In genomic region chr1:1306070-1306660, GRCh38 we compare ENCODE assay signal across 9 cellular contexts. TPM values are rescaled to one million over a fixed set of nuclear protein-coding genes. Genes with fewer than 3 reads are reported as not detected.
DNase-seq lines count a peak whose midpoint lies in the region; ATAC-seq, FAIRE-seq and TF ChIP-seq lines count a peak whose summit lies in the region.
"Had no signal": no experiment of that assay in that cellular context is flagged by ENCODE, and none has a peak within 500 bp of the region (broad histone marks: within the 10 kb centered on the region; RNA-seq: fewer than 3 reads in every experiment).

No MANE protein-coding gene starts in this region.

- H3K36me3 ChIP-seq in kidney (ENCODE audit: control insufficient read depth in 1 of 2, insufficient read depth in 2 of 2, low read length in 2 of 2) = peaks cover 0 to 2% of the 10 kb centered on the region in 2 donors
- H3K36me3 ChIP-seq in upper lobe of right lung = peaks cover 8% of the 10 kb centered on the region

- no peak overlapping the region for H3K18ac ChIP-seq in H9 (ENCODE audit: insufficient read length, low read depth, low read length)

- H3K23me2 ChIP-seq in H9 (ENCODE audit: insufficient read length, low read depth, low read length, poor library complexity, severe bottlenecking) = peaks cover 15% of the 10 kb centered on the region

- WGBS in H9 (ENCODE audit: extremely low coverage, insufficient read length, low lambda C conversion rate) = no CpG with 5 or more reads among the region's 11 CpGs

- H3K4ac ChIP-seq in H9 (ENCODE audit: low read depth, low read length) = no peak overlapping the region

- H3K4me3 Mint-ChIP-seq in H9 = peak overlapping the region; percentile 74 to 86
- H3K4me3 Mint-ChIP-seq in activated T-helper 17 cell treated with anti-CD3 and anti-CD28 coated beads, Interleukin-2, amount 50 U/mL, for 72 hours = peak overlapping the region; percentile 86

- no peak overlapping the region for H4K91ac ChIP-seq in H9 (ENCODE audit: insufficient read length, low read depth, low read length)

- no peaks in the 10 kb centered on the region; a peak in 1 of 5 replicates for H3K9me3 Mint-ChIP-seq in H9
- H3K9me3 Mint-ChIP-seq in activated T-helper 17 cell treated with anti-CD3 and anti-CD28 coated beads, Interleukin-2, amount 50 U/mL, for 72 hours = no peaks in the 10 kb centered on the region

- no peaks in the 10 kb centered on the region for H4K20me1 ChIP-seq in H9 (ENCODE audit: control insufficient read depth, insufficient read depth, insufficient read length)

- no peak overlapping the region for H2BK12ac ChIP-seq in H9 (ENCODE audit: insufficient read length, low read depth, low read length)

- H3K9me3 ChIP-seq in H9 (ENCODE audit: control insufficient read depth, low read depth, low read length) = no peaks in the 10 kb centered on the region
- no peaks in the 10 kb centered on the region for H3K9me3 ChIP-seq in kidney (ENCODE audit: control insufficient read depth in 1 of 2, low read length in 2 of 2)
- no peaks in the 10 kb centered on the region for H3K9me3 ChIP-seq in upper lobe of right lung
- H3K9me3 ChIP-seq: neutrophil had no signal

- no peak overlapping the region for H2BK120ac ChIP-seq in H9 (ENCODE audit: low read depth, low read length, poor library complexity, severe bottlenecking)

- peak overlapping the region in 2 of 3 experiments; percentile 83 to 95; a peak in 3 of 7 replicates for H3K27ac Mint-ChIP-seq in H9
- H3K27ac Mint-ChIP-seq in activated T-helper 17 cell treated with anti-CD3 and anti-CD28 coated beads, Interleukin-2, amount 50 U/mL, for 72 hours = peak overlapping the region; percentile 84

- no peak overlapping the region for H3K14ac ChIP-seq in H9 (ENCODE audit: insufficient read depth, low read length)

- no peak overlapping the region for H2BK5ac ChIP-seq in H9 (ENCODE audit: insufficient read length, low read length)

- H3K27ac ChIP-seq in H9 (ENCODE audit: insufficient read length, low read depth, low read length) (no peak overlapping the region), kidney (ENCODE audit: low read depth in 2 of 2, low read length in 2 of 2) (no peak overlapping the region), upper lobe of right lung (peak overlapping the region; percentile 52)

- no peak overlapping the region for H2AFZ ChIP-seq in H9 (ENCODE audit: low read length)

- no peak overlapping the region for H3K23ac ChIP-seq in H9 (ENCODE audit: insufficient read length, low read depth, low read length)

- TF ChIP-seq CTCF in AG09319 (IDR thresholded peaks at IDR 0.05; ENCODE audit: low read depth, low read length) = peak; percentile 23
- peak; percentile 32; the same call in 1 of the 3 replicates for TF ChIP-seq CTCF in H9 (conservative IDR thresholded peaks at IDR 0.05)
- no peak for TF ChIP-seq CTCF in kidney (IDR thresholded peaks at IDR 0.05; ENCODE audit: borderline replicate concordance, extremely low read depth, insufficient read depth)
- TF ChIP-seq CTCF in upper lobe of right lung (IDR thresholded peaks at IDR 0.05) = no peak

- H3K4me1 ChIP-seq in H9 (ENCODE audit: insufficient read depth, low read length) (peaks cover 5% of the 10 kb centered on the region; the same call in 1 of the 2 replicates), kidney (ENCODE audit: control insufficient read depth in 1 of 2, insufficient read depth in 1 of 2, low read depth in 1 of 2, low read length in 2 of 2) (peaks cover 12 to 36% of the 10 kb centered on the region in 2 donors), upper lobe of right lung (peaks cover 41% of the 10 kb centered on the region)

- H3K4me3 ChIP-seq in kidney (ENCODE audit: low read length in 2 of 2) (peak overlapping the region; percentile 71 to 74), upper lobe of right lung (peak overlapping the region; percentile 92)

- peaks cover 0 to 7% (median 7%) of the 10 kb centered on the region in 3 experiments; a peak in 3 of 7 replicates for H3K36me3 Mint-ChIP-seq in H9 (ENCODE audit: insufficient read depth in 1 of 3, low read depth in 3 of 3)
- H3K36me3 Mint-ChIP-seq in activated T-helper 17 cell treated with anti-CD3 and anti-CD28 coated beads, Interleukin-2, amount 50 U/mL, for 72 hours (ENCODE audit: low read depth) = peaks cover 1% of the 10 kb centered on the region

- H3K9ac ChIP-seq in H9 (ENCODE audit: extremely low read depth, insufficient read length, low read length) (no peak overlapping the region), kidney (ENCODE audit: low read length in 2 of 2) (peak overlapping the region in 1 of 2 donors; percentile 13)

- intact Hi-C loops in kidney (cut with DNase I) = no loop called here
- intact Hi-C loops in upper lobe of right lung (cut with DNase I) = no loop called here

- FAIRE-seq in kidney (lab: Jason Lieb, UNC) = no peak

- no peaks in the 10 kb centered on the region for H3K79me2 ChIP-seq in H9 (ENCODE audit: insufficient read depth, low read length)

- H3K79me1 ChIP-seq in H9 (ENCODE audit: insufficient read depth, low read depth, low read length, poor library complexity, severe bottlenecking) = no peaks in the 10 kb centered on the region

- H2BK20ac ChIP-seq in H9 (ENCODE audit: low read depth, low read length, poor library complexity, severe bottlenecking) = no peak overlapping the region

- peaks cover 18 to 31% of the 10 kb centered on the region in 2 experiments for H3K4me1 Mint-ChIP-seq in H9
- no peaks in the 10 kb centered on the region for H3K4me1 Mint-ChIP-seq in activated T-helper 17 cell treated with anti-CD3 and anti-CD28 coated beads, Interleukin-2, amount 50 U/mL, for 72 hours

- no peak overlapping the region for H4K5ac ChIP-seq in H9 (ENCODE audit: insufficient read length, low read depth, low read length)

- ATAC-seq in activated T-helper 17 cell treated with anti-CD3 and anti-CD28 coated beads, Interleukin-2, amount 50 U/mL, for 72 hours (replicated peaks) = no peak
- ATAC-seq in upper lobe of right lung = no peak
- ATAC-seq in GM21737 (IDR thresholded peaks at IDR 0.05; ENCODE audit: unreplicated experiment) = no peak

- H2BK15ac ChIP-seq in H9 (ENCODE audit: low read depth, low read length) = no peak overlapping the region

- H2AK5ac ChIP-seq in H9 (ENCODE audit: insufficient read length, low read length) = no peak overlapping the region

- H4K8ac ChIP-seq in H9 (replicated peaks; ENCODE audit: insufficient read length, low read depth, low read length) = no peak overlapping the region

- DNase-seq in AG09319 (ENCODE audit: extremely low read depth, low read depth) = no peak
- peak; percentile 55 for DNase-seq in H9
- no peak for DNase-seq in kidney
- DNase-seq in upper lobe of right lung = no peak
- no peak for DNase-seq in SHP77 treated with DMSO at 0.1 percent for 48 hours (lab: John Stamatoyannopoulos, UW)
- DNase-seq in stimulated activated CD4-positive, alpha-beta T cell treated with anti-CD3 and anti-CD28 coated beads, Interleukin-2, amount 100 ng/mL, for 24 hours = no peak

- peak overlapping the region; percentile 33 for H3K4me2 ChIP-seq in H9 (ENCODE audit: insufficient read depth, insufficient read length, low read length)

- H3K27me3 ChIP-seq in H9 (ENCODE audit: insufficient read depth, low read length) = no peaks in the 10 kb centered on the region
- H3K27me3 ChIP-seq in upper lobe of right lung = no peaks in the 10 kb centered on the region

- H3K27me3 Mint-ChIP-seq in H9 (ENCODE audit: low read depth) = peaks cover 3% of the 10 kb centered on the region; the same call in 1 of the 2 replicates
- no peaks in the 10 kb centered on the region for H3K27me3 Mint-ChIP-seq in activated T-helper 17 cell treated with anti-CD3 and anti-CD28 coated beads, Interleukin-2, amount 50 U/mL, for 72 hours

- no peak overlapping the region for H3T11ph ChIP-seq in H9 (ENCODE audit: low read length)

- no peak overlapping the region for H3K56ac ChIP-seq in H9 (ENCODE audit: insufficient read length, low read depth, low read length)

RNA-seq across cellular contexts. Expression of gene ACAP3, which starts 1.6 kb away (rescaled TPM):
- total RNA-seq in H9 (2021) = 39.5 and 41.4 TPM in 2 replicates
- total RNA-seq in activated T-helper 17 cell treated with anti-CD3 and anti-CD28 coated beads, Interleukin-2, amount 50 U/mL, for 72 hours = 10 to 100 TPM; 41.4 to 43.3 TPM
- 39.5 TPM for total RNA-seq in kidney
- polyA plus RNA-seq in kidney (ENCODE audit: insufficient read depth, low read depth, low replicate concordance) = 15.9 TPM
- total RNA-seq in upper lobe of right lung = 55.2 TPM

RNA-seq across cellular contexts. Expression of gene PUSL1, which starts 2.2 kb away (rescaled TPM):
- total RNA-seq in H9 (2021) (38.0 and 40.9 TPM in 2 replicates), kidney (12.6 TPM), upper lobe of right lung (14.2 TPM)
- 10 to 100 TPM; 15.9 to 24.0 TPM for total RNA-seq in activated T-helper 17 cell treated with anti-CD3 and anti-CD28 coated beads, Interleukin-2, amount 50 U/mL, for 72 hours
- 13.9 TPM for polyA plus RNA-seq in kidney (ENCODE audit: insufficient read depth, low read depth, low replicate concordance)

RNA-seq across cellular contexts. Expression of gene INTS11, which starts 18.3 kb away (rescaled TPM):
- 138 and 139 TPM in 2 replicates for total RNA-seq in H9 (2021)
- 100 to 1,000 TPM; 122 to 125 TPM for total RNA-seq in activated T-helper 17 cell treated with anti-CD3 and anti-CD28 coated beads, Interleukin-2, amount 50 U/mL, for 72 hours
- total RNA-seq in kidney = 100 TPM
- polyA plus RNA-seq in kidney (ENCODE audit: insufficient read depth, low read depth, low replicate concordance) = 73.6 TPM
- 81.9 TPM for total RNA-seq in upper lobe of right lung

RNA-seq across cellular contexts. Expression of gene CPTP, which starts 18.4 kb away (rescaled TPM):
- total RNA-seq in H9 (2021) (14.0 and 15.0 TPM in 2 replicates), kidney (21.9 TPM), upper lobe of right lung (20.4 TPM)
- 10 to 100 TPM; 16.8 to 22.3 TPM for total RNA-seq in activated T-helper 17 cell treated with anti-CD3 and anti-CD28 coated beads, Interleukin-2, amount 50 U/mL, for 72 hours
- 51.5 TPM for polyA plus RNA-seq in kidney (ENCODE audit: insufficient read depth, low read depth, low replicate concordance)

RNA-seq across cellular contexts. Expression of gene TAS1R3, which starts 24.9 kb away (rescaled TPM):
- total RNA-seq in H9 (2021) (0.28 and 0.35 TPM in 2 replicates), kidney (1.3 TPM), upper lobe of right lung (0.32 TPM)
- 1 to 10 TPM in 1 of 2 donors, under 1 TPM in 1; 0.71 to 1.1 TPM for total RNA-seq in activated T-helper 17 cell treated with anti-CD3 and anti-CD28 coated beads, Interleukin-2, amount 50 U/mL, for 72 hours
- 0.15 TPM for polyA plus RNA-seq in kidney (ENCODE audit: insufficient read depth, low read depth, low replicate concordance)

Comparison
In these comparisons a context has a peak if more than half of its experiments do, and no peak if none do; other contexts are left out.
1. CTCF ChIP-seq: peak in AG09319 (single experiment) and H9 (single experiment); none in kidney (single experiment) and upper lobe of right lung (single experiment).